ENCODE assay signal across 10 cellular contexts in genomic region chr2:41967426-41968181, GRCh38.
DNase-seq lines count a peak whose midpoint lies in the region; ATAC-seq and TF ChIP-seq lines count a peak whose summit lies in the region.
"Had no signal": no experiment of that assay in that cellular context is flagged by ENCODE, and none has a peak within 500 bp of the region (broad histone marks: within the 10 kb centered on the region; RNA-seq: fewer than 3 reads in every experiment).

No MANE protein-coding gene starts in this region.

- no TSS peak for BruUV-seq in IMR-90 (replicated peaks; lab: Mats Ljungman, UMichigan)

- H2AK9ac ChIP-seq in IMR-90 (replicated peaks; ENCODE audit: low read depth, low read length, poor library complexity): no peak overlapping the region

- TF ChIP-seq CTCF in IMR-90 (conservative IDR thresholded peaks at IDR 0.05; ENCODE audit: low read depth, low read length): no peak
- no peak for TF ChIP-seq CTCF in suprapubic skin (IDR thresholded peaks at IDR 0.05)

- H3K4ac ChIP-seq in IMR-90 (ENCODE audit: low read depth, low read length): 0 out of 2 replicates have a peak overlapping the region, but pooled peaks have one; percentile 17

- H3K18ac ChIP-seq in IMR-90 (ENCODE audit: low read depth, low read length): no peak overlapping the region; the same call in 1 of the 2 replicates

- no peak overlapping the region; the same call in 1 of the 2 replicates for H2AK5ac ChIP-seq in IMR-90 (ENCODE audit: low read depth, low read length)

- H2AFZ ChIP-seq in IMR-90 (replicated peaks; ENCODE audit: low read length, poor library complexity): no peak overlapping the region

- POLR2A ChIA-PET in IMR-90 (lab: Charles Lee; ENCODE audit: unreplicated experiment): no interaction called here

- peak overlapping the region; percentile 21; the same call in 1 of the 2 replicates for H4K5ac ChIP-seq in IMR-90 (ENCODE audit: low read depth, low read length)

- no peak for TF ChIP-seq POLR2A in IMR-90 (IDR thresholded peaks at IDR 0.05; ENCODE audit: low read depth, low read length)
- no peak for TF ChIP-seq POLR2A in suprapubic skin (IDR thresholded peaks at IDR 0.05)

- H4K91ac ChIP-seq in IMR-90 (ENCODE audit: insufficient read depth, low read depth, low read length): no peak overlapping the region

- H4K20me1 ChIP-seq in IMR-90 (ENCODE audit: insufficient read depth, low read length): no peaks in the 10 kb centered on the region

- H3K4me3 ChIP-seq in IMR-90 (ENCODE audit: insufficient read depth, low read depth, low read length) (no peak overlapping the region), suprapubic skin (no peak overlapping the region)

- no peak overlapping the region for H2BK15ac ChIP-seq in IMR-90 (ENCODE audit: low read depth, low read length)

- H4K8ac ChIP-seq in IMR-90 (ENCODE audit: low read depth in 2 of 2, low read length in 2 of 2): no peak overlapping the region; a peak in 1 of 4 replicates

- H3K9me3 ChIP-seq in IMR-90 (ENCODE audit: control insufficient read depth, insufficient read depth, low read length): no peaks in the 10 kb centered on the region
- no peaks in the 10 kb centered on the region for H3K9me3 ChIP-seq in suprapubic skin

- ATAC-seq in IMR-90 (ENCODE audit: low read depth): no peak
- peak; percentile 31 for ATAC-seq in esophagus mucosa
- no peak for ATAC-seq in HG02981 (IDR thresholded peaks at IDR 0.05; ENCODE audit: unreplicated experiment)
- no peak for ATAC-seq in GM21515 (IDR thresholded peaks at IDR 0.05; ENCODE audit: unreplicated experiment)
- no peak for ATAC-seq in GM21447 (IDR thresholded peaks at IDR 0.05; ENCODE audit: unreplicated experiment)
- ATAC-seq: activated CD4-positive, CD25-positive, alpha-beta regulatory T cell treated with anti-CD3 and anti-CD28 coated beads, Interleukin-2, amount 50 U/mL, for 24 hours had no signal

- no peak for TF ChIP-seq RAD21 in IMR-90 (IDR thresholded peaks at IDR 0.05; ENCODE audit: low read length)

- H3K4me1 ChIP-seq in IMR-90 (ENCODE audit: control insufficient read depth, insufficient read depth, low read length) (peaks cover 27% of the 10 kb centered on the region), suprapubic skin (peaks cover 54% of the 10 kb centered on the region)

- CTCF ChIA-PET in IMR-90 (lab: Yijun Ruan, JAX): no interaction called here

- intact Hi-C loops in IMR-90 (cut with micrococcal nuclease): loop anchor here (2.0 to 5.0 kb wide), 3 partner anchors 33 to 95 kb away; no protein-coding TSS in a partner anchor

- peaks cover 11% of the 10 kb centered on the region for H3K9me1 ChIP-seq in IMR-90 (ENCODE audit: insufficient read depth, low read length)

- WGBS in IMR-90 (ENCODE audit: extremely low coverage in 2 of 2, insufficient read length in 1 of 2), 2 experiments: 100% methylated on average over 2 of the region's 14 CpGs; no CpG with 5 or more reads in 1 of the 2 experiments
- 39% methylated on average over 14 of the region's 14 CpGs for WGBS in suprapubic skin

- peaks cover 21% of the 10 kb centered on the region for H3K27me3 ChIP-seq in IMR-90 (ENCODE audit: control insufficient read depth, insufficient read depth, low read length)
- no peaks in the 10 kb centered on the region for H3K27me3 ChIP-seq in suprapubic skin

- no peak overlapping the region for H3K23ac ChIP-seq in IMR-90 (ENCODE audit: low read depth, low read length)

- TF ChIP-seq EP300 in suprapubic skin (IDR thresholded peaks at IDR 0.05): no peak

- no peak overlapping the region for H3K4me2 ChIP-seq in IMR-90 (ENCODE audit: low read depth, low read length)

- H3K79me1 ChIP-seq in IMR-90 (ENCODE audit: low read depth in 1 of 2, low read length in 2 of 2): no peaks in the 10 kb centered on the region

- no peak overlapping the region for H2BK20ac ChIP-seq in IMR-90 (ENCODE audit: low read depth, low read length)

- no peak overlapping the region for H3K9ac ChIP-seq in IMR-90 (ENCODE audit: low read depth, low read length)

- H2BK5ac ChIP-seq in IMR-90 (ENCODE audit: low read depth, low read length, poor library complexity, severe bottlenecking): no peak overlapping the region

- no peak overlapping the region for H3K56ac ChIP-seq in IMR-90 (ENCODE audit: extremely low read depth, insufficient read depth, low read length)

- dilution Hi-C loops in IMR-90 (cut with HindIII; ENCODE audit: low sequenced_read_pairs, unreplicated experiment): no loop called here

- in situ Hi-C loops in IMR-90 (cut with MboI; ENCODE audit: low sequenced_read_pairs): no loop called here

- H3K14ac ChIP-seq in IMR-90 (replicated peaks; ENCODE audit: low read depth, low read length): no peak overlapping the region; the same call in 1 of the 2 replicates

- DNase-seq in IMR-90 (no peak), midbrain (lab: John Stamatoyannopoulos, UW) (peak; percentile 33), suprapubic skin (ENCODE audit: low spot score in 2 of 2) (no peak)
- no peak for DNase-seq in stimulated activated naive CD4-positive, alpha-beta T cell (lab: John Stamatoyannopoulos, UW)
- DNase-seq: NCI-H2171 treated with DMSO at 0.1 percent for 48 hours had no signal

- H2BK120ac ChIP-seq in IMR-90 (ENCODE audit: low read depth, low read length): no peak overlapping the region

- H3K27ac ChIP-seq in IMR-90 (ENCODE audit: insufficient read depth, low read length) (no peak overlapping the region), suprapubic skin (peak overlapping the region; percentile 70)

- H3K36me3 ChIP-seq in IMR-90 (ENCODE audit: control insufficient read depth, insufficient read depth, low read length): no peaks in the 10 kb centered on the region
- no peaks in the 10 kb centered on the region for H3K36me3 ChIP-seq in suprapubic skin

TF ChIP-seq in IMR-90, 13 proteins besides CTCF, POLR2A, EP300 and RAD21:
- TF ChIP-seq CEBPB (IDR thresholded peaks at IDR 0.05; ENCODE audit: low read depth, low read length): no peak
- TF ChIP-seq USF2 (IDR thresholded peaks at IDR 0.05; ENCODE audit: low read depth, low read length): no peak
- TF ChIP-seq MXI1 (IDR thresholded peaks at IDR 0.05; ENCODE audit: borderline replicate concordance, low read depth, low read length): no peak
- TF ChIP-seq RFX5 (IDR thresholded peaks at IDR 0.05; ENCODE audit: low read depth, low read length): no peak
- TF ChIP-seq MAZ (IDR thresholded peaks at IDR 0.05; ENCODE audit: borderline replicate concordance, low read depth, low read length): no peak
- no peak for TF ChIP-seq BHLHE40 (IDR thresholded peaks at IDR 0.05; ENCODE audit: low read depth, low read length)
- TF ChIP-seq NFE2L2 (IDR thresholded peaks at IDR 0.05; ENCODE audit: low read depth, low read length): no peak
TF ChIP-seq in IMR-90: peak in this region for 0.
